8 cellular contexts compared by ENCODE assay signal in genomic region chr16:68756250-68757051, GRCh38. TPM values are rescaled to one million over a fixed set of nuclear protein-coding genes. Genes with fewer than 3 reads are reported as not detected.
DNase-seq lines count a peak whose midpoint lies in the region; ATAC-seq and TF ChIP-seq lines count a peak whose summit lies in the region.

No MANE protein-coding gene starts in this region.

- no peaks in the 10 kb centered on the region for H3K79me2 ChIP-seq in OCI-LY7 (ENCODE audit: insufficient read depth, low read depth, low read length)

- peak overlapping the region in 1 of 2 donors; percentile 30 for H3K9ac ChIP-seq in colonic mucosa (ENCODE audit: low read depth in 2 of 2, low read length in 2 of 2)

- peak; percentile 68 for DNase-seq in SIG-M5 treated with dmso at 0.1 percent for 504 hours (lab: John Stamatoyannopoulos, UW; ENCODE audit: unreplicated experiment)
- DNase-seq in SIG-M5 (lab: John Stamatoyannopoulos, UW): no peak
- peak; percentile 18 for DNase-seq in OCI-LY7 (ENCODE audit: low spot score)
- peak; percentile 90 for DNase-seq in colonic mucosa
- DNase-seq in stimulated activated CD4-positive, alpha-beta T cell treated with anti-CD3 and anti-CD28 coated beads, TNF-alpha, amount 100 ng/mL, for 24 hours (ENCODE audit: low read depth in 3 of 3): peak; percentile 50 to 80 (median 71)
- no peak for DNase-seq in Right ventricle myocardium superior
- no peak for DNase-seq in putamen (ENCODE audit: low spot score)

- H3K27me3 ChIP-seq in colonic mucosa: no peaks in the 10 kb centered on the region

- intact Hi-C loops in OCI-LY7 (cut with micrococcal nuclease; ENCODE audit: unreplicated experiment): no loop called here
- intact Hi-C loops in colonic mucosa (cut with DNase I): no loop called here
- intact Hi-C loops in Right ventricle myocardium superior (cut with DNase I): no loop called here

- H3K9me2 ChIP-seq in OCI-LY7 (ENCODE audit: insufficient read depth, low read length): no peaks in the 10 kb centered on the region

- H3K4me3 ChIP-seq in OCI-LY7 (ENCODE audit: low read depth, low read length, poor library complexity, severe bottlenecking) (peak overlapping the region; percentile 8), colonic mucosa (no peak overlapping the region)

- H4K20me1 ChIP-seq in OCI-LY7 (ENCODE audit: insufficient read depth, low read length): no peaks in the 10 kb centered on the region

- H2AFZ ChIP-seq in OCI-LY7 (ENCODE audit: low read length): peak overlapping the region; percentile 64

- no peaks in the 10 kb centered on the region for H3K36me3 ChIP-seq in OCI-LY7 (ENCODE audit: insufficient read depth, low read length)
- H3K36me3 ChIP-seq in colonic mucosa: no peaks in the 10 kb centered on the region

- no peak for TF ChIP-seq CTCF in OCI-LY7 (conservative IDR thresholded peaks at IDR 0.05; ENCODE audit: low read length)
- no peak for TF ChIP-seq CTCF in colonic mucosa (IDR thresholded peaks at IDR 0.05)

- CTCF ChIA-PET in OCI-LY7 (lab: Charles Lee; ENCODE audit: unreplicated experiment): interaction anchor here (0.6 kb wide), 1 partner anchor 228 kb away, joined by 3 read pairs; no protein-coding TSS in a partner anchor

- POLR2A ChIA-PET in OCI-LY7 (lab: Charles Lee): no interaction called here

- peak overlapping the region; percentile 51 for H3K4me2 ChIP-seq in OCI-LY7 (ENCODE audit: low read length)

- H3K4me1 ChIP-seq in OCI-LY7 (ENCODE audit: insufficient read depth, low read length, poor library complexity, severe bottlenecking) (peaks cover 29% of the 10 kb centered on the region), colonic mucosa (peaks cover 8% of the 10 kb centered on the region)

- BruUV-seq in OCI-LY7 (replicated peaks; lab: Mats Ljungman, UMichigan): no TSS peak

- H3K9me3 ChIP-seq in OCI-LY7 (ENCODE audit: low read length): no peaks in the 10 kb centered on the region
- no peaks in the 10 kb centered on the region for H3K9me3 ChIP-seq in colonic mucosa

- H3K27ac ChIP-seq in OCI-LY7 (ENCODE audit: low read depth, low read length, poor library complexity, severe bottlenecking) (peak overlapping the region; percentile 33), colonic mucosa (peak overlapping the region; percentile 84)

- peak; percentile 49 for ATAC-seq in HG03060 (IDR thresholded peaks at IDR 0.05; ENCODE audit: low read depth, unreplicated experiment)
- ATAC-seq in Right ventricle myocardium superior (ENCODE audit: poor library complexity): no peak

RNA-seq across cellular contexts. Expression of gene CDH1, which starts 19.4 kb away (rescaled TPM):
- total RNA-seq in OCI-LY7 (2014; rRNA removed; shearing (Covaris generic)): not detected in 2 replicates
- total RNA-seq in OCI-LY7 (2022): not detected in 2 replicates
- 100 to 1,000 TPM; 494 to 519 TPM for total RNA-seq in colonic mucosa
- not detected for total RNA-seq in Right ventricle myocardium superior

Comparison
In these comparisons a context has a peak if more than half of its experiments do, and no peak if none do; other contexts are left out.
1. DNase-seq: peak in SIG-M5 treated with dmso at 0.1 percent for 504 hours (single experiment), OCI-LY7 (single experiment), colonic mucosa (single experiment) and stimulated activated CD4-positive, alpha-beta T cell treated with anti-CD3 and anti-CD28 coated beads, TNF-alpha, amount 100 ng/mL, for 24 hours (3 of 3); none in SIG-M5 (single experiment), Right ventricle myocardium superior (single experiment) and putamen (single experiment).
2. RNA of gene CDH1, which starts 19.4 kb away (total RNA-seq): 494 to 519 TPM in colonic mucosa; not detected in OCI-LY7 and not detected in Right ventricle myocardium superior (single experiment); every median in the first group is over 100 times any median in the second.